In genomic region chr4:89899854-89900253, GRCh38 we compare ENCODE assay signal across 19 cellular contexts. TPM values are rescaled to one million over a fixed set of nuclear protein-coding genes. Genes with fewer than 3 reads are reported as not detected.
DNase-seq lines count a peak whose midpoint lies in the region; FAIRE-seq and TF ChIP-seq lines count a peak whose summit lies in the region.
"Had no signal": no experiment of that assay in that cellular context is flagged by ENCODE, and none has a peak within 500 bp of the region (broad histone marks: within the 10 kb centered on the region; RNA-seq: fewer than 3 reads in every experiment).

No MANE protein-coding gene starts in this region.

- H3K9ac ChIP-seq in OCI-LY1 (ENCODE audit: low read length) (no peak overlapping the region), keratinocyte (ENCODE audit: control insufficient read depth, extremely low read depth, insufficient read depth, low read length) (no peak overlapping the region)
- H3K9ac ChIP-seq: GM23248, KMS-11 had no signal

- H3K4me1 ChIP-seq in OCI-LY1 (ENCODE audit: insufficient read depth, low read length, severe bottlenecking) (peaks cover 17% of the 10 kb centered on the region), keratinocyte (ENCODE audit: control insufficient read depth, extremely low read depth, insufficient read depth, low read length) (no peaks in the 10 kb centered on the region), sigmoid colon (no peaks in the 10 kb centered on the region), right atrium auricular region (no peaks in the 10 kb centered on the region)

- H3K79me2 ChIP-seq in OCI-LY1 (ENCODE audit: insufficient read depth, low read length) (peaks cover 6% of the 10 kb centered on the region; the same call in 1 of the 2 replicates), keratinocyte (ENCODE audit: control insufficient read depth, insufficient read depth, low read length) (no peaks in the 10 kb centered on the region)

- H3K9me1 ChIP-seq in keratinocyte (ENCODE audit: control insufficient read depth, extremely low read depth, insufficient read depth, low read length), result no peaks in the 10 kb centered on the region

- FAIRE-seq in D721Med (lab: Jason Lieb, UNC) (peak; percentile 83), GM12891 (lab: Jason Lieb, UNC) (peak; percentile 28), keratinocyte (lab: Jason Lieb, UNC) (peak; percentile 13)
- FAIRE-seq: GM18507, H54 had no signal

- dilution Hi-C loops in keratinocyte (cut with MboI; ENCODE audit: extremely low pct_ligation_motif_present, low sequenced_read_pairs), result no loop called here

- no peak for TF ChIP-seq CTCF in D721Med (IDR thresholded peaks at IDR 0.05; ENCODE audit: insufficient read depth, missing control alignments)
- TF ChIP-seq CTCF in OCI-LY1 (IDR thresholded peaks at IDR 0.05; ENCODE audit: low read length), result no peak
- no peak for TF ChIP-seq CTCF in keratinocyte (optimal IDR thresholded peaks at IDR 0.05 in 1 of 3, IDR thresholded peaks at IDR 0.05 in 1 of 3, conservative IDR thresholded peaks at IDR 0.05 in 1 of 3; ENCODE audit: extremely low read depth in 1 of 3, insufficient read depth in 2 of 3, low read length in 3 of 3)
- TF ChIP-seq CTCF in sigmoid colon (IDR thresholded peaks at IDR 0.05), result no peak
- no peak for TF ChIP-seq CTCF in right atrium auricular region (IDR thresholded peaks at IDR 0.05)

- no peaks in the 10 kb centered on the region for H3K9me2 ChIP-seq in OCI-LY1 (ENCODE audit: low read depth, low read length)

- H3K4me3 Mint-ChIP-seq in activated T-cell treated with anti-CD3 and anti-CD28 coated beads, Interleukin-2, amount 50 U/mL, for 24 hours, result no peak overlapping the region
- H3K4me3 Mint-ChIP-seq: B cell; CD4-positive, CD25-positive, alpha-beta regulatory T cell; CD8-positive, alpha-beta memory T cell; HFFc6 had no signal

- 60 to 76% methylated on average over 1 of the region's 1 CpG for WGBS in sigmoid colon, 2 donors

- H3K4me1 Mint-ChIP-seq in activated T-cell treated with anti-CD3 and anti-CD28 coated beads, Interleukin-2, amount 50 U/mL, for 24 hours (ENCODE audit: low read depth), result peaks cover 10% of the 10 kb centered on the region

- H3K27me3 Mint-ChIP-seq in activated T-cell treated with anti-CD3 and anti-CD28 coated beads, Interleukin-2, amount 50 U/mL, for 24 hours, result no peaks in the 10 kb centered on the region
- H3K27me3 Mint-ChIP-seq: CD4-positive, CD25-positive, alpha-beta regulatory T cell had no signal

- no peak for TF ChIP-seq EP300 in sigmoid colon (IDR thresholded peaks at IDR 0.05)

- H3K9me3 ChIP-seq in OCI-LY1 (ENCODE audit: low read length), result no peaks in the 10 kb centered on the region
- H3K9me3 ChIP-seq in keratinocyte (ENCODE audit: control insufficient read depth, low read depth, low read length), result no peaks in the 10 kb centered on the region
- H3K9me3 ChIP-seq in sigmoid colon, result no peaks in the 10 kb centered on the region
- no peaks in the 10 kb centered on the region for H3K9me3 ChIP-seq in right atrium auricular region

- H3K27me3 ChIP-seq in OCI-LY1 (ENCODE audit: insufficient read depth, low read length) (no peaks in the 10 kb centered on the region), keratinocyte (ENCODE audit: control insufficient read depth, extremely low read depth, insufficient read depth, low read length) (peaks cover 5% of the 10 kb centered on the region), sigmoid colon (no peaks in the 10 kb centered on the region), right atrium auricular region (no peaks in the 10 kb centered on the region)

- H3K36me3 Mint-ChIP-seq in activated T-cell treated with anti-CD3 and anti-CD28 coated beads, Interleukin-2, amount 50 U/mL, for 24 hours (ENCODE audit: low read depth), result no peaks in the 10 kb centered on the region
- H3K36me3 Mint-ChIP-seq: CD4-positive, CD25-positive, alpha-beta regulatory T cell; CD8-positive, alpha-beta memory T cell had no signal

- H3K27ac Mint-ChIP-seq in activated T-cell treated with anti-CD3 and anti-CD28 coated beads, Interleukin-2, amount 50 U/mL, for 24 hours, result no peak overlapping the region
- H3K27ac Mint-ChIP-seq: B cell; CD4-positive, CD25-positive, alpha-beta regulatory T cell; CD8-positive, alpha-beta memory T cell; HFFc6 had no signal

- DNase-seq in D721Med (ENCODE audit: insufficient read length, low spot score), result no peak
- no peak for DNase-seq in GM12891 (ENCODE audit: insufficient read length, low spot score)
- no peak for DNase-seq in keratinocyte (ENCODE audit: low read depth, low spot score)
- no peak for DNase-seq in sigmoid colon
- no peak for DNase-seq in activated T-cell treated with anti-CD3 and anti-CD28 coated beads, Interleukin-2, amount 50 U/mL, for 24 hours
- DNase-seq in right atrium auricular region (ENCODE audit: low spot score), result no peak
- DNase-seq: C1 segment of cervical spinal cord; CD4-positive, CD25-positive, alpha-beta regulatory T cell; CD8-positive, alpha-beta memory T cell; COR-L47; GM23248; HCEC 1CT; HFFc6 had no signal

- peak overlapping the region; percentile 8; the same call in 1 of the 2 replicates for H3K4me2 ChIP-seq in OCI-LY1 (ENCODE audit: low read length)
- no peak overlapping the region for H3K4me2 ChIP-seq in keratinocyte (ENCODE audit: control insufficient read depth, extremely low read depth, insufficient read depth, low read depth, low read length)
- H3K4me2 ChIP-seq: KMS-11 had no signal

- no peak overlapping the region for H2AFZ ChIP-seq in OCI-LY1 (ENCODE audit: low read length)
- H2AFZ ChIP-seq in keratinocyte (ENCODE audit: control insufficient read depth, low read length), result no peak overlapping the region
- H2AFZ ChIP-seq: GM23248 had no signal

- H4K20me1 ChIP-seq in OCI-LY1 (ENCODE audit: insufficient read depth, low read length), result no peaks in the 10 kb centered on the region
- no peaks in the 10 kb centered on the region for H4K20me1 ChIP-seq in keratinocyte (ENCODE audit: control insufficient read depth, extremely low read depth, insufficient read depth, low read length)

- H3K36me3 ChIP-seq in OCI-LY1 (ENCODE audit: insufficient read depth, low read length), result no peaks in the 10 kb centered on the region
- H3K36me3 ChIP-seq in keratinocyte (ENCODE audit: control insufficient read depth in 2 of 2, extremely low read depth in 1 of 2, insufficient read depth in 2 of 2, low read length in 2 of 2), result no peaks in the 10 kb centered on the region
- H3K36me3 ChIP-seq in sigmoid colon, result no peaks in the 10 kb centered on the region
- H3K36me3 ChIP-seq in right atrium auricular region, result no peaks in the 10 kb centered on the region

- no peak overlapping the region for H3K4me3 ChIP-seq in OCI-LY1 (ENCODE audit: low read depth, low read length, poor library complexity, severe bottlenecking)
- H3K4me3 ChIP-seq in keratinocyte (ENCODE audit: control insufficient read depth in 2 of 3, extremely low read depth in 1 of 3, insufficient read depth in 2 of 3, low read depth in 1 of 3, low read length in 3 of 3), result no peak overlapping the region
- H3K4me3 ChIP-seq in sigmoid colon, result no peak overlapping the region
- H3K4me3 ChIP-seq in right atrium auricular region, result no peak overlapping the region
- H3K4me3 ChIP-seq: GM23248 had no signal

- no peaks in the 10 kb centered on the region for H3K9me3 Mint-ChIP-seq in activated T-cell treated with anti-CD3 and anti-CD28 coated beads, Interleukin-2, amount 50 U/mL, for 24 hours
- H3K9me3 Mint-ChIP-seq: CD4-positive, CD25-positive, alpha-beta regulatory T cell; CD8-positive, alpha-beta memory T cell; HFFc6 had no signal

- TF ChIP-seq POLR2A in GM12891 (IDR thresholded peaks at IDR 0.05; ENCODE audit: low read depth, low read length), result no peak
- TF ChIP-seq POLR2A in sigmoid colon (IDR thresholded peaks at IDR 0.05), result no peak

- H3K27ac ChIP-seq in OCI-LY1 (ENCODE audit: low read depth, low read length, poor library complexity, severe bottlenecking), result peak overlapping the region; percentile 69
- no peak overlapping the region for H3K27ac ChIP-seq in keratinocyte (ENCODE audit: control insufficient read depth, insufficient read depth, low read length)
- H3K27ac ChIP-seq in sigmoid colon, result no peak overlapping the region
- no peak overlapping the region for H3K27ac ChIP-seq in right atrium auricular region
- H3K27ac ChIP-seq: GM23248, KMS-11 had no signal

- H3F3A ChIP-seq in OCI-LY1 (ENCODE audit: insufficient read depth, low read length), result no peaks in the 10 kb centered on the region

- intact Hi-C loops in sigmoid colon (cut with DNase I), result loop anchor here (2.0 to 10.0 kb wide), 3 partner anchors 313 to 673 kb away; no protein-coding TSS in a partner anchor

TF ChIP-seq in GM12891, 5 proteins besides CTCF, POLR2A, EP300 and RAD21:
- no peak for TF ChIP-seq POLR2AphosphoS5 (IDR thresholded peaks at IDR 0.05; ENCODE audit: low read depth, low read length)
- TF ChIP-seq SPI1 (IDR thresholded peaks at IDR 0.05; ENCODE audit: low read depth, low read length), result no peak
- no peak for TF ChIP-seq TAF1 (IDR thresholded peaks at IDR 0.05; ENCODE audit: low read depth, low read length)
- no peak for TF ChIP-seq PAX5 (IDR thresholded peaks at IDR 0.05; ENCODE audit: insufficient read depth, low read length, severe bottlenecking)
- TF ChIP-seq POU2F2 (IDR thresholded peaks at IDR 0.05; ENCODE audit: low read depth, low read length), result no peak
TF ChIP-seq in GM12891: peak in this region for 0.

RNA-seq across cellular contexts. Expression of gene MMRN1, which starts 5.2 kb away (rescaled TPM):
- polyA plus RNA-seq in GM12891 (2012; ENCODE audit: low read depth, missing spikeins), result 0.44 TPM
- polyA plus RNA-seq in keratinocyte (not detected in 3 replicates), sigmoid colon (10 to 100 TPM in 1 of 3 donors, 1 to 10 TPM in 1, under 1 TPM in 1; 0.46 to 14.6 (median 3.6) TPM)
- polyA plus RNA-seq in keratinocyte (2011; ENCODE audit: low read depth), result 0.85 TPM
- not detected in 2 replicates for polyA plus RNA-seq in keratinocyte (2011; cell fraction: cytosol; rRNA removed)
- not detected in 2 replicates for polyA plus RNA-seq in keratinocyte (2011; cell fraction: nucleus; rRNA removed)
- 0.11 TPM in 1 of 2 replicates, not detected in the other for polyA plus RNA-seq in keratinocyte (2012; ENCODE audit: low replicate concordance)
- polyA minus RNA-seq in keratinocyte, result not detected in 3 replicates
- not detected for polyA minus RNA-seq in keratinocyte (2011; cell fraction: cytosol; rRNA and poly(A)+ RNA removed)
- not detected in 2 replicates for polyA minus RNA-seq in keratinocyte (2011; cell fraction: nucleus; rRNA and poly(A)+ RNA removed)
- total RNA-seq in sigmoid colon (10 to 100 TPM; 28.1 to 86.6 (median 52.6) TPM), right atrium auricular region (10 to 100 TPM in 1 of 2 donors, 1 to 10 TPM in 1; 6.9 to 35.8 TPM)
- total RNA-seq: A172; CD8-positive, alpha-beta memory T cell; GM23248; HFFc6 had no signal
- polyA plus RNA-seq: GM23248 had no signal
